In the genomic region with DNA sequence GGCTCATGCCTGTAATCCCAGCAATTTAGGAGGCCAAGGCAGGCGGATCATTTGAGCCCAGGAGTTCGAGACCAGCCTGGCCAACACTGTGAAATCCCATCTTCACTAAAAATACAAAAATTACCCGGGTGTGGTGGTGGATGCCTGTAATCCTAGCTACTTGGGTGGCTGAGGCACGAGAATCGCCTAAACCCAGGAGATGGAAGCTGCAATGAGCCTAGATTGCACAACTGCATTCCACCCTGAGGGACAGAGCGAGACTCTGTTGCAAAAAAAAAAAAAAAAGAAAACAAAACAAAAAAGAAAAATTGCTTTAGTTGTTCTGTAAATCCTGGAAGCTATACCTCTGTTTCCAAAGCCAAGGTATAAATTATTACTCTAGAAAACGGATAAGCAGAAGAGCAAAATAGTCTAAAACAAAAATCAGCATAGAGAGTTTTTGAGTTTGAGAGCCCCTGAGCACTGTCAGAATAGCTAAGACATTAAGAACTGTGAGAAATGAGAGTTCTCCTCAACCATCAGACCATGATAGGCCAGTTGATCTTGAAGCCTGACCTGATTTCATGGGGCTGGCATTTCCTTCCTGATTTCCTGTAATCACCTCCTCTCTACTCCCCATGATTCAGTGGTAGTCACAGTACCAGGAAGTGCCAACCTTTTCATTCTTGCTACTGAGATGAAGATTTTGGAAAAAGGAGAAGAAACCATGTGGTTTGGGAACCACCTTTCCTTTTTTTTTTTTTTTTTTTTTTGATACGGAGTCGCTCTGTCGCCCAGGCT, we compare ENCODE assay signal across 9 cellular contexts. TPM values are rescaled to one million over a fixed set of nuclear protein-coding genes. Genes with fewer than 3 reads are reported as not detected.
DNase-seq lines count a peak whose midpoint lies in the region; ATAC-seq and TF ChIP-seq lines count a peak whose summit lies in the region.
"Had no signal": no experiment of that assay in that cellular context is flagged by ENCODE, and none has a peak within 500 bp of the region (broad histone marks: within the 10 kb centered on the region; RNA-seq: fewer than 3 reads in every experiment).

No MANE protein-coding gene starts in this region.

- ATAC-seq in activated naive CD4-positive, alpha-beta T cell treated with anti-CD3 and anti-CD28 coated beads, Interleukin-2, amount 50 U/mL, for 72 hours = peak; percentile 32 to 80
- ATAC-seq in upper lobe of left lung (ENCODE audit: low FRiP score in 2 of 2) = peak in 1 of 2 donors; percentile 46
- no peak for ATAC-seq in HG02678 (IDR thresholded peaks at IDR 0.05; ENCODE audit: unreplicated experiment)

- H3K4me1 Mint-ChIP-seq in activated CD4-positive, alpha-beta memory T cell treated with anti-CD3 and anti-CD28 coated beads, Interleukin-2, amount 10 ng/mL, durations not matched to agents 7 days and 5 days = peaks cover 69% of the 10 kb centered on the region

- H3K4me1 ChIP-seq in upper lobe of left lung = peaks cover 18 to 48% (median 26%) of the 10 kb centered on the region in 4 donors

- H3K4me3 Mint-ChIP-seq in activated CD4-positive, alpha-beta memory T cell treated with anti-CD3 and anti-CD28 coated beads, Interleukin-2, amount 10 ng/mL, durations not matched to agents 7 days and 5 days = peak overlapping the region; percentile 38

- TF ChIP-seq CTCF in upper lobe of left lung (IDR thresholded peaks at IDR 0.05) = no peak

- DNase-seq in activated naive CD4-positive, alpha-beta T cell treated with anti-CD3 and anti-CD28 coated beads, Interleukin-2, amount 50 U/mL, for 72 hours (ENCODE audit: low spot score in 2 of 2) = no peak
- no peak for DNase-seq in activated naive CD4-positive, alpha-beta T cell treated with anti-CD3 and anti-CD28 coated beads, Interleukin-2, amount 50 U/mL, for 16 hours
- no peak for DNase-seq in activated CD4-positive, alpha-beta memory T cell treated with anti-CD3 and anti-CD28 coated beads, Interleukin-2, amount 10 ng/mL, durations not matched to agents 7 days and 5 days
- DNase-seq in iris pigment epithelial cell (ENCODE audit: low read depth) = peak; percentile 85
- DNase-seq in upper lobe of left lung = no peak
- DNase-seq in NCI-H146 treated with DMSO at 0.1 percent for 48 hours (lab: John Stamatoyannopoulos, UW; ENCODE audit: unreplicated experiment) = no peak
- no peak for DNase-seq in D341Med (ENCODE audit: low spot score)
- DNase-seq: DMS79 treated with DMSO at 0.1 percent for 48 hours had no signal

- WGBS in upper lobe of left lung, 2 donors = 64 to 86% methylated on average over 10 of the region's 10 CpGs

- peak overlapping the region; percentile 68 to 91 for H3K27ac Mint-ChIP-seq in activated naive CD4-positive, alpha-beta T cell treated with anti-CD3 and anti-CD28 coated beads, Interleukin-2, amount 50 U/mL, for 72 hours
- H3K27ac Mint-ChIP-seq in activated CD4-positive, alpha-beta memory T cell treated with anti-CD3 and anti-CD28 coated beads, Interleukin-2, amount 10 ng/mL, durations not matched to agents 7 days and 5 days = peak overlapping the region; percentile 77

- no peak for TF ChIP-seq POLR2A in upper lobe of left lung (IDR thresholded peaks at IDR 0.05)

- no peaks in the 10 kb centered on the region for H3K9me3 ChIP-seq in upper lobe of left lung

- POLR2A ChIA-PET in activated CD4-positive, alpha-beta memory T cell treated with anti-CD3 and anti-CD28 coated beads, Interleukin-2, amount 10 ng/mL, durations not matched to agents 7 days and 5 days (lab: Charles Lee) = interaction anchor here (1.0 to 1.9 kb wide), 3 partner anchors 15 to 36 kb away, joined by 5 to 6 read pairs (median 5); no protein-coding TSS in a partner anchor

- no peak for TF ChIP-seq EP300 in upper lobe of left lung (IDR thresholded peaks at IDR 0.05)

- peaks cover 0 to 13% (median 2%) of the 10 kb centered on the region in 4 donors for H3K36me3 ChIP-seq in upper lobe of left lung

- H3K9me3 Mint-ChIP-seq in activated naive CD4-positive, alpha-beta T cell treated with anti-CD3 and anti-CD28 coated beads, Interleukin-2, amount 50 U/mL, for 72 hours = no peaks in the 10 kb centered on the region
- no peaks in the 10 kb centered on the region for H3K9me3 Mint-ChIP-seq in activated CD4-positive, alpha-beta memory T cell treated with anti-CD3 and anti-CD28 coated beads, Interleukin-2, amount 10 ng/mL, durations not matched to agents 7 days and 5 days

- peak overlapping the region in 3 of 4 donors; percentile 7 to 27 (median 23) for H3K27ac ChIP-seq in upper lobe of left lung

- no peaks in the 10 kb centered on the region for H3K27me3 Mint-ChIP-seq in activated CD4-positive, alpha-beta memory T cell treated with anti-CD3 and anti-CD28 coated beads, Interleukin-2, amount 10 ng/mL, durations not matched to agents 7 days and 5 days

- no peaks in the 10 kb centered on the region for H3K27me3 ChIP-seq in upper lobe of left lung

- H3K36me3 Mint-ChIP-seq in activated naive CD4-positive, alpha-beta T cell treated with anti-CD3 and anti-CD28 coated beads, Interleukin-2, amount 50 U/mL, for 72 hours = peaks cover 9 to 44% of the 10 kb centered on the region in 2 donors
- H3K36me3 Mint-ChIP-seq in activated CD4-positive, alpha-beta memory T cell treated with anti-CD3 and anti-CD28 coated beads, Interleukin-2, amount 10 ng/mL, durations not matched to agents 7 days and 5 days (ENCODE audit: low read depth) = peaks cover 65% of the 10 kb centered on the region

- CTCF ChIA-PET in activated CD4-positive, alpha-beta memory T cell treated with anti-CD3 and anti-CD28 coated beads, Interleukin-2, amount 10 ng/mL, durations not matched to agents 7 days and 5 days (lab: Charles Lee) = interaction anchor here (1.2 to 1.5 kb wide), 3 partner anchors 17 to 137 kb away, joined by 3 read pairs; partner anchors contain the start of genes ARPC3 and ATP2A2

- no peak overlapping the region for H3K4me3 ChIP-seq in upper lobe of left lung

RNA-seq across cellular contexts. Expression of gene ATP2A2, which starts 31.7 kb away (rescaled TPM):
- total RNA-seq in activated naive CD4-positive, alpha-beta T cell treated with anti-CD3 and anti-CD28 coated beads, Interleukin-2, amount 50 U/mL, for 72 hours = 100 to 1,000 TPM; 121 to 132 TPM
- total RNA-seq in activated CD4-positive, alpha-beta memory T cell treated with anti-CD3 and anti-CD28 coated beads, Interleukin-2, amount 10 ng/mL, durations not matched to agents 7 days and 5 days = 100 to 1,000 TPM; 142 TPM
- 100 to 1,000 TPM in 5 of 6 donors, 10 to 100 TPM in 1; 91.7 to 166 (median 142) TPM for total RNA-seq in upper lobe of left lung
